Comparison of ENCODE assay signal across 10 cellular contexts in the genomic region with DNA sequence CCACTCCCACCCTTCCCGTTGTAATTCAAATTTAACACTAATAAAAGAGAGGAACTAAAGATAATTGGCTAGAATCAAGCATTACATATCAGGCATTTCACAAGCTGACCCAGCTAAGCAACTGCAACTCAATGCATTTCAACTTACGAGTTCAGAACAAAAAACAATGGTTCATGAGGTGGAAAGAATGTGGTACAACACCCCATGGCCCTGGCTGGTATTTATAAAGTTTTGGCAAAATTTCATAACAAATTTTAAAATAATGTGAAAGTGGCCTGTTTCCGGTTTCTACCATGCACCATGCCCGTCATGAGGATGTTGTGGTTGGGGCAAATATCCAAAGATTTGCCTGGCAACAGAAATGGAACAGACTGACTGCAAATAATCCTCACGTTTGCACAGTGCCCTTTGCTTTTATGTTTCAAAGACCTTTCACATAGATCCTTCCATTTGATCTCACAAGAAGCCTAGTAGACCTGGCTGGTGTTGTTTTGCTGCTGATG.
DNase-seq lines count a peak whose midpoint lies in the region; ATAC-seq, FAIRE-seq and TF ChIP-seq lines count a peak whose summit lies in the region.
"Had no signal": no experiment of that assay in that cellular context is flagged by ENCODE, and none has a peak within 500 bp of the region (broad histone marks: within the 10 kb centered on the region; RNA-seq: fewer than 3 reads in every experiment).

No MANE protein-coding gene starts in this region.

- H3K27me3 ChIP-seq in breast epithelium (no peaks in the 10 kb centered on the region), HepG2 (ENCODE audit: control insufficient read depth in 1 of 2, insufficient read depth in 2 of 2, low read length in 2 of 2) (no peaks in the 10 kb centered on the region)
- H3K27me3 ChIP-seq: SJCRH30 had no signal

- no peak for TF ChIP-seq EP300 in HepG2 (IDR thresholded peaks at IDR 0.05; ENCODE audit: low read depth in 2 of 2, low read length in 2 of 2)
- no peak for TF ChIP-seq EP300 in HepG2 (CRISPR knock-in tag; IDR thresholded peaks at IDR 0.05; ENCODE audit: borderline replicate concordance)

- no peak for ATAC-seq in HepG2
- no peak for ATAC-seq in GM18858 (IDR thresholded peaks at IDR 0.05; ENCODE audit: unreplicated experiment)

- intact Hi-C loops in breast epithelium (cut with DNase I; ENCODE audit: low total_unique reads) (no loop called here), HepG2 (cut with micrococcal nuclease; ENCODE audit: unreplicated experiment) (no loop called here)

- no peak overlapping the region for H3K4me3 ChIP-seq in breast epithelium
- H3K4me3 ChIP-seq in HepG2 (replicated peaks in 1 of 3; ENCODE audit: insufficient read depth in 1 of 3, low read depth in 2 of 3, low read length in 3 of 3), result no peak overlapping the region
- H3K4me3 ChIP-seq: SJCRH30 had no signal

- TF ChIP-seq CTCF in breast epithelium (IDR thresholded peaks at IDR 0.05) (no peak), HepG2 (CRISPR knock-in tag; IDR thresholded peaks at IDR 0.05) (no peak)

- H3K9me3 Mint-ChIP-seq in activated T-cell treated with anti-CD3 and anti-CD28 coated beads, Interleukin-2, amount 50 U/mL, for 24 hours, result peaks cover 2% of the 10 kb centered on the region

- H3K27me3 Mint-ChIP-seq in activated T-cell treated with anti-CD3 and anti-CD28 coated beads, Interleukin-2, amount 50 U/mL, for 24 hours, result no peaks in the 10 kb centered on the region

- H3K4me1 ChIP-seq in breast epithelium (no peaks in the 10 kb centered on the region), HepG2 (ENCODE audit: insufficient read depth, low read length) (no peaks in the 10 kb centered on the region)
- H3K4me1 ChIP-seq: SJCRH30 had no signal

- H3K9ac ChIP-seq in HepG2 (ENCODE audit: insufficient read depth, low read depth, low read length), result no peak overlapping the region

- H3K36me3 Mint-ChIP-seq in activated T-cell treated with anti-CD3 and anti-CD28 coated beads, Interleukin-2, amount 50 U/mL, for 24 hours (ENCODE audit: low read depth), result no peaks in the 10 kb centered on the region

- BruUV-seq in HepG2 (replicated peaks; lab: Mats Ljungman, UMichigan), result no TSS peak

- CTCF ChIA-PET in HepG2 (lab: Yijun Ruan, JAX; ENCODE audit: low intra/inter-chr PET ratio, low total read pairs), result no interaction called here

- H3K27ac Mint-ChIP-seq in activated T-cell treated with anti-CD3 and anti-CD28 coated beads, Interleukin-2, amount 50 U/mL, for 24 hours, result no peak overlapping the region

- H3K36me3 ChIP-seq in breast epithelium, result no peaks in the 10 kb centered on the region
- no peaks in the 10 kb centered on the region for H3K36me3 ChIP-seq in HepG2 (replicated peaks in 1 of 2; ENCODE audit: control insufficient read depth in 1 of 2, insufficient read depth in 2 of 2, low read length in 2 of 2)
- H3K36me3 ChIP-seq: SJCRH30 had no signal

- H2AFZ ChIP-seq in HepG2 (ENCODE audit: low read length), result no peak overlapping the region

- POLR2A ChIA-PET in HepG2 (lab: Yijun Ruan, JAX), result no interaction called here

- H3K27ac ChIP-seq in breast epithelium (peak overlapping the region; percentile 56 to 59), HepG2 (ENCODE audit: extremely low read length, insufficient read depth, low read length) (no peak overlapping the region)
- H3K27ac ChIP-seq: SJCRH30 had no signal

- H3K79me2 ChIP-seq in HepG2 (ENCODE audit: insufficient read depth, low read length), result no peaks in the 10 kb centered on the region

- no peak for FAIRE-seq in HepG2 (lab: Jason Lieb, UNC)
- FAIRE-seq: G401.6 had no signal

- H3K9me3 ChIP-seq in breast epithelium (no peaks in the 10 kb centered on the region), HepG2 (ENCODE audit: low read length) (no peaks in the 10 kb centered on the region)
- H3K9me3 ChIP-seq: SJCRH30 had no signal

- TF ChIP-seq POLR2A in breast epithelium (IDR thresholded peaks at IDR 0.05) (no peak), HepG2 (IDR thresholded peaks at IDR 0.05; ENCODE audit: insufficient read depth in 1 of 2, low read depth in 2 of 2, low read length in 2 of 2) (no peak)

- in situ Hi-C loops in HepG2 (cut with HindIII; ENCODE audit: extremely low pct_ligation_motif_present, low pct_unique_long_range_greater_than_20kb), result no loop called here

- H3K4me3 Mint-ChIP-seq in activated T-cell treated with anti-CD3 and anti-CD28 coated beads, Interleukin-2, amount 50 U/mL, for 24 hours, result no peak overlapping the region

- H4K20me1 ChIP-seq in HepG2 (ENCODE audit: insufficient read depth, low read length), result no peaks in the 10 kb centered on the region

- no peak for TF ChIP-seq RAD21 in HepG2 (CRISPR knock-in tag; IDR thresholded peaks at IDR 0.05)

- WGBS in HepG2 (ENCODE audit: low lambda C conversion rate), result 19% methylated on average over 5 of the region's 5 CpGs

- no peak overlapping the region for H3K4me2 ChIP-seq in HepG2 (ENCODE audit: low read depth, low read length)

- H3K4me1 Mint-ChIP-seq in activated T-cell treated with anti-CD3 and anti-CD28 coated beads, Interleukin-2, amount 50 U/mL, for 24 hours (ENCODE audit: low read depth), result peaks cover 33% of the 10 kb centered on the region

- DNase-seq in AG20443 (ENCODE audit: low spot score) (peak; percentile 44), HT-29 (ENCODE audit: low spot score) (peak; percentile 48), breast epithelium (ENCODE audit: low spot score in 2 of 2) (peak in 1 of 2 donors; percentile 55), HepG2 (ENCODE audit: low spot score) (peak; percentile 3), NCI-H2171 (lab: John Stamatoyannopoulos, UW) (no peak), C1 segment of cervical spinal cord (lab: John Stamatoyannopoulos, UW) (no peak)
- DNase-seq in activated T-cell treated with anti-CD3 and anti-CD28 coated beads, Interleukin-2, amount 50 U/mL, for 24 hours, result no peak
- DNase-seq: SJCRH30 had no signal

TF ChIP-seq in HepG2, 621 proteins besides CTCF, POLR2A, EP300 and RAD21 (continues in another document):
- TF ChIP-seq, protein P1, sequence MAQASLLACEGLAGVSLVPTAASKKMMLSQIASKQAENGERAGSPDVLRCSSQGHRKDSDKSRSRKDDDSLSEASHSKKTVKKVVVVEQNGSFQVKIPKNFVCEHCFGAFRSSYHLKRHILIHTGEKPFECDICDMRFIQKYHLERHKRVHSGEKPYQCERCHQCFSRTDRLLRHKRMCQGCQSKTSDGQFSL (CRISPR knock-in tag; IDR thresholded peaks at IDR 0.05), result no peak
- no peak for TF ChIP-seq HNF4G (IDR thresholded peaks at IDR 0.05; ENCODE audit: borderline replicate concordance, low read depth, low read length)
- no peak for TF ChIP-seq HNF4G (CRISPR knock-in tag; IDR thresholded peaks at IDR 0.05; ENCODE audit: borderline replicate concordance, low read depth)
- no peak for TF ChIP-seq KLF12 (CRISPR knock-in tag; IDR thresholded peaks at IDR 0.05; ENCODE audit: borderline replicate concordance)
- TF ChIP-seq NFIB (CRISPR knock-in tag; IDR thresholded peaks at IDR 0.05; ENCODE audit: borderline replicate concordance), result no peak
- TF ChIP-seq, protein P2, sequence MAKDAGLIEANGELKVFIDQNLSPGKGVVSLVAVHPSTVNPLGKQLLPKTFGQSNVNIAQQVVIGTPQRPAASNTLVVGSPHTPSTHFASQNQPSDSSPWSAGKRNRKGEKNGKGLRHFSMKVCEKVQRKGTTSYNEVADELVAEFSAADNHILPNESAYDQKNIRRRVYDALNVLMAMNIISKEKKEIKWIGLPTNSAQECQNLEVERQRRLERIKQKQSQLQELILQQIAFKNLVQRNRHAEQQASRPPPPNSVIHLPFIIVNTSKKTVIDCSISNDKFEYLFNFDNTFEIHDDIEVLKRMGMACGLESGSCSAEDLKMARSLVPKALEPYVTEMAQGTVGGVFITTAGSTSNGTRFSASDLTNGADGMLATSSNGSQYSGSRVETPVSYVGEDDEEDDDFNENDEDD (CRISPR knock-in tag; IDR thresholded peaks at IDR 0.05; ENCODE audit: borderline replicate concordance), result no peak
- TF ChIP-seq SUZ12 (IDR thresholded peaks at IDR 0.05; ENCODE audit: low read depth, low read length), result no peak
- TF ChIP-seq, protein P3, sequence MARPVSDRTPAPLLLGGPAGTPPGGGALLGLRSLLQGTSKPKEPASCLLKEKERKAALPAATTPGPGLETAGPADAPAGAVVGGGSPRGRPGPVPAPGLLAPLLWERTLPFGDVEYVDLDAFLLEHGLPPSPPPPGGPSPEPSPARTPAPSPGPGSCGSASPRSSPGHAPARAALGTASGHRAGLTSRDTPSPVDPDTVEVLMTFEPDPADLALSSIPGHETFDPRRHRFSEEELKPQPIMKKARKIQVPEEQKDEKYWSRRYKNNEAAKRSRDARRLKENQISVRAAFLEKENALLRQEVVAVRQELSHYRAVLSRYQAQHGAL (CRISPR knock-in tag; IDR thresholded peaks at IDR 0.05; ENCODE audit: not compliant biosample characterization), result no peak
- no peak for TF ChIP-seq MED1 (CRISPR knock-in tag; IDR thresholded peaks at IDR 0.05)
- TF ChIP-seq RORA (CRISPR knock-in tag; IDR thresholded peaks at IDR 0.05), result no peak
- no peak for TF ChIP-seq ZNF30 (CRISPR knock-in tag; IDR thresholded peaks at IDR 0.05)
- TF ChIP-seq MAF1 (CRISPR knock-in tag; IDR thresholded peaks at IDR 0.05; ENCODE audit: borderline replicate concordance), result no peak
- TF ChIP-seq SKI (IDR thresholded peaks at IDR 0.05; ENCODE audit: partially characterized antibody), result no peak
- TF ChIP-seq, protein P4, sequence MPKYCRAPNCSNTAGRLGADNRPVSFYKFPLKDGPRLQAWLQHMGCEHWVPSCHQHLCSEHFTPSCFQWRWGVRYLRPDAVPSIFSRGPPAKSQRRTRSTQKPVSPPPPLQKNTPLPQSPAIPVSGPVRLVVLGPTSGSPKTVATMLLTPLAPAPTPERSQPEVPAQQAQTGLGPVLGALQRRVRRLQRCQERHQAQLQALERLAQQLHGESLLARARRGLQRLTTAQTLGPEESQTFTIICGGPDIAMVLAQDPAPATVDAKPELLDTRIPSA (CRISPR knock-in tag; IDR thresholded peaks at IDR 0.05; ENCODE audit: borderline replicate concordance), result no peak

Comparison
In these comparisons a context has a peak if more than half of its experiments do, and no peak if none do; other contexts are left out.
1. DNase-seq: peak in AG20443 (single experiment), HT-29 (single experiment) and HepG2 (single experiment); none in activated T-cell treated with anti-CD3 and anti-CD28 coated beads, Interleukin-2, amount 50 U/mL, for 24 hours (single experiment), NCI-H2171 (single experiment) and C1 segment of cervical spinal cord (0 of 14).